In genomic region chr9:95249986-95250385, GRCh38 we compare ENCODE assay signal across 15 cellular contexts.
DNase-seq lines count a peak whose midpoint lies in the region; ATAC-seq lines count a peak whose summit lies in the region.
"Had no signal": no experiment of that assay in that cellular context is flagged by ENCODE, and none has a peak within 500 bp of the region (broad histone marks: within the 10 kb centered on the region; RNA-seq: fewer than 3 reads in every experiment).

No MANE protein-coding gene starts in this region.

- no peak overlapping the region for H3K27ac Mint-ChIP-seq in activated T-cell treated with anti-CD3 and anti-CD28 coated beads, Interleukin-2, amount 50 U/mL, for 72 hours
- H3K27ac Mint-ChIP-seq: B cell; naive thymus-derived CD4-positive, alpha-beta T cell had no signal

- ATAC-seq in GM19023 (IDR thresholded peaks at IDR 0.05; ENCODE audit: unreplicated experiment), result no peak
- ATAC-seq in stimulated activated naive CD8-positive, alpha-beta T cell treated with anti-CD3 and anti-CD28 coated beads, Interleukin-15, Interleukin-2, amounts not matched to agents 100 U/mL and 50 U/mL, for 24 hours, result no peak
- no peak for ATAC-seq in activated T-cell treated with anti-CD3 and anti-CD28 coated beads, Interleukin-2, amount 50 U/mL, for 72 hours (replicated peaks in 1 of 2)
- ATAC-seq: naive thymus-derived CD4-positive, alpha-beta T cell had no signal

- no peak overlapping the region for H3K4me3 Mint-ChIP-seq in activated T-cell treated with anti-CD3 and anti-CD28 coated beads, Interleukin-2, amount 50 U/mL, for 72 hours
- H3K4me3 Mint-ChIP-seq: B cell; naive thymus-derived CD4-positive, alpha-beta T cell had no signal

- DNase-seq in DMS153 treated with DMSO at 0.1 percent for 48 hours (lab: John Stamatoyannopoulos, UW; ENCODE audit: unreplicated experiment) (peak; percentile 46), NCI-H1417 treated with DMSO at 0.1 percent for 48 hours (lab: John Stamatoyannopoulos, UW) (peak; percentile 46), NCI-H526 treated with DMSO at 0.1 percent for 48 hours (lab: John Stamatoyannopoulos, UW) (peak; percentile 42), islet precursor cell (peak; percentile 82)
- DNase-seq in stimulated activated naive CD8-positive, alpha-beta T cell treated with anti-CD3 and anti-CD28 coated beads, Interleukin-15, Interleukin-2, amounts not matched to agents 100 U/mL and 50 U/mL, for 24 hours, result no peak
- DNase-seq in stimulated activated CD4-positive, alpha-beta T cell treated with anti-CD3 and anti-CD28 coated beads, Interleukin-4, amount 100 ng/mL, for 1 hour, result no peak
- DNase-seq in activated T-cell treated with anti-CD3 and anti-CD28 coated beads, Interleukin-2, amount 50 U/mL, for 72 hours, result no peak
- DNase-seq: activated CD4-positive, alpha-beta T cell treated with anti-CD3 and anti-CD28 coated beads, Interleukin-2, amount 50 U/mL, for 4 hours; adrenal gland; colonic mucosa; left cardiac atrium; naive thymus-derived CD4-positive, alpha-beta T cell; testis had no signal

- H3K36me3 Mint-ChIP-seq in activated T-cell treated with anti-CD3 and anti-CD28 coated beads, Interleukin-2, amount 50 U/mL, for 72 hours (ENCODE audit: insufficient read depth in 2 of 2), result peaks cover 4 to 6% of the 10 kb centered on the region in 2 donors

- H3K27me3 Mint-ChIP-seq in activated T-cell treated with anti-CD3 and anti-CD28 coated beads, Interleukin-2, amount 50 U/mL, for 72 hours (ENCODE audit: low read depth), result no peaks in the 10 kb centered on the region
- H3K27me3 Mint-ChIP-seq: B cell; naive thymus-derived CD4-positive, alpha-beta T cell had no signal

- H3K4me1 Mint-ChIP-seq in activated T-cell treated with anti-CD3 and anti-CD28 coated beads, Interleukin-2, amount 50 U/mL, for 72 hours (ENCODE audit: low read depth), result no peaks in the 10 kb centered on the region

- H3K9me3 Mint-ChIP-seq in activated T-cell treated with anti-CD3 and anti-CD28 coated beads, Interleukin-2, amount 50 U/mL, for 72 hours, result no peaks in the 10 kb centered on the region
- H3K9me3 Mint-ChIP-seq: naive thymus-derived CD4-positive, alpha-beta T cell had no signal

Comparison
In these comparisons a context has a peak if more than half of its experiments do, and no peak if none do; other contexts are left out.
1. DNase-seq: peak in DMS153 treated with DMSO at 0.1 percent for 48 hours (single experiment), NCI-H1417 treated with DMSO at 0.1 percent for 48 hours (single experiment), NCI-H526 treated with DMSO at 0.1 percent for 48 hours (single experiment) and islet precursor cell (single experiment); none in stimulated activated naive CD8-positive, alpha-beta T cell treated with anti-CD3 and anti-CD28 coated beads, Interleukin-15, Interleukin-2, amounts not matched to agents 100 U/mL and 50 U/mL, for 24 hours (single experiment), stimulated activated CD4-positive, alpha-beta T cell treated with anti-CD3 and anti-CD28 coated beads, Interleukin-4, amount 100 ng/mL, for 1 hour (single experiment) and activated T-cell treated with anti-CD3 and anti-CD28 coated beads, Interleukin-2, amount 50 U/mL, for 72 hours (0 of 2).